ENCODE assay signal across 12 cellular contexts in genomic region chr19:47414469-47414868, GRCh38. TPM values are rescaled to one million over a fixed set of nuclear protein-coding genes. Genes with fewer than 3 reads are reported as not detected.
DNase-seq lines count a peak whose midpoint lies in the region; ATAC-seq, FAIRE-seq and TF ChIP-seq lines count a peak whose summit lies in the region.
"Had no signal": no experiment of that assay in that cellular context is flagged by ENCODE, and none has a peak within 500 bp of the region (broad histone marks: within the 10 kb centered on the region; RNA-seq: fewer than 3 reads in every experiment).

No MANE protein-coding gene starts in this region.

- peaks cover 0 to 47% (median 10%) of the 10 kb centered on the region in 45 donors for H3K27me3 ChIP-seq in dorsolateral prefrontal cortex
- H3K27me3 ChIP-seq in pancreas = peaks cover 0 to 5% (median 0%) of the 10 kb centered on the region in 4 donors

- ATAC-seq in pancreas = peak in 3 of 4 donors; percentile 45 to 60 (median 48)
- ATAC-seq in GM19328 (IDR thresholded peaks at IDR 0.05; ENCODE audit: unreplicated experiment) = no peak
- no peak for ATAC-seq in HG02588 (IDR thresholded peaks at IDR 0.05; ENCODE audit: unreplicated experiment)
- ATAC-seq: activated CD8-positive, alpha-beta memory T cell treated with anti-CD3 and anti-CD28 coated beads, Interleukin-2, amount 10 ng/mL, durations not matched to agents 7 days and 5 days had no signal

- FAIRE-seq in pancreas (lab: Jason Lieb, UNC) = no peak

- peak overlapping the region in 1 of 59 donors; percentile 22 for H3K27ac ChIP-seq in dorsolateral prefrontal cortex
- no peak overlapping the region for H3K27ac ChIP-seq in pancreas
- H3K27ac ChIP-seq: cardiac muscle cell had no signal

- H3K9me3 ChIP-seq in pancreas = no peaks in the 10 kb centered on the region

- intact Hi-C loops in dorsolateral prefrontal cortex (cut with DNase I) (no loop called here), pancreas (cut with DNase I) (no loop called here)

- no peaks in the 10 kb centered on the region for H3K4me1 ChIP-seq in pancreas

- H3K4me3 ChIP-seq in dorsolateral prefrontal cortex (no peak overlapping the region), pancreas (no peak overlapping the region)
- H3K4me3 ChIP-seq: cardiac muscle cell had no signal

- no peaks in the 10 kb centered on the region for H3K36me3 ChIP-seq in pancreas

- 46 to 49% methylated on average over 20 to 21 of the region's 21 CpGs for WGBS in pancreas, 2 donors

- peak; percentile 11 for DNase-seq in NCI-H1092 treated with DMSO at 0.1 percent for 48 hours (lab: John Stamatoyannopoulos, UW)
- no peak for DNase-seq in NCI-H1092 (lab: John Stamatoyannopoulos, UW)
- peak; percentile 50 for DNase-seq in MV-4-11 (lab: John Stamatoyannopoulos, UW)
- peak in 8 of 10 donors; percentile 41 to 75 (median 66) for DNase-seq in dorsolateral prefrontal cortex
- DNase-seq in pancreas = peak in 1 of 6 donors; percentile 67
- DNase-seq in stimulated activated CD4-positive, alpha-beta T cell treated with anti-CD3 and anti-CD28 coated beads, Interleukin-4, amount 100 ng/mL, for 4 hours = no peak
- DNase-seq: ACHN; activated CD8-positive, alpha-beta memory T cell treated with anti-CD3 and anti-CD28 coated beads, Interleukin-2, amount 10 ng/mL, durations not matched to agents 7 days and 5 days; natural killer cell had no signal

- TF ChIP-seq CTCF in dorsolateral prefrontal cortex (IDR thresholded peaks at IDR 0.05 in 54 of 56, conservative IDR thresholded peaks at IDR 0.05 in 2 of 56; ENCODE audit: low read depth in 1 of 56, partially characterized antibody in 56 of 56) (peak in 34 of 56 donors; percentile 9 to 46 (median 28)), pancreas (IDR thresholded peaks at IDR 0.05) (no peak)

RNA-seq across cellular contexts. Expression of gene MEIS3, which starts 4.9 kb away (rescaled TPM):
- total RNA-seq in dorsolateral prefrontal cortex (100 to 1,000 TPM in 12 of 120 experiments, 10 to 100 TPM in 108; 26.3 to 120 (median 70.9) TPM), pancreas (1 to 10 TPM in 4 of 6 donors, under 1 TPM in 2; 0.91 to 4.1 (median 2.1) TPM)
- polyA plus RNA-seq in pancreas = 10 to 100 TPM; 16.0 to 28.5 TPM
- total RNA-seq: activated CD8-positive, alpha-beta memory T cell treated with anti-CD3 and anti-CD28 coated beads, Interleukin-2, amount 10 ng/mL, durations not matched to agents 7 days and 5 days; natural killer cell had no signal

RNA-seq across cellular contexts. Expression of gene SLC8A2, which starts 57.2 kb away (rescaled TPM):
- 100 to 1,000 TPM in 69 of 120 experiments, 10 to 100 TPM in 51; 22.2 to 179 (median 105) TPM for total RNA-seq in dorsolateral prefrontal cortex
- total RNA-seq in pancreas = 1 to 10 TPM; 4.5 to 8.3 (median 6.7) TPM
- polyA plus RNA-seq in pancreas = 1 to 10 TPM; 2.6 to 4.8 TPM

Comparison
In these comparisons a context has a peak if more than half of its experiments do, and no peak if none do; other contexts are left out.
1. DNase-seq: peak in NCI-H1092 treated with DMSO at 0.1 percent for 48 hours (single experiment), MV-4-11 (single experiment) and dorsolateral prefrontal cortex (8 of 10); none in NCI-H1092 (single experiment) and stimulated activated CD4-positive, alpha-beta T cell treated with anti-CD3 and anti-CD28 coated beads, Interleukin-4, amount 100 ng/mL, for 4 hours (0 of 2).
2. CTCF ChIP-seq: peak in dorsolateral prefrontal cortex (34 of 56); none in pancreas (0 of 4).
3. ATAC-seq: peak in pancreas (3 of 4); none in GM19328 (single experiment) and HG02588 (single experiment).
4. RNA of gene MEIS3, which starts 4.9 kb away (total RNA-seq): 26.3 to 120 TPM in dorsolateral prefrontal cortex; 0.91 to 4.1 TPM in pancreas; every median in the first group is over 4 times any median in the second.